ENCODE assay signal across 19 cellular contexts in genomic region chr10:117747636-117748035, GRCh38.
DNase-seq lines count a peak whose midpoint lies in the region; ATAC-seq and TF ChIP-seq lines count a peak whose summit lies in the region.
"Had no signal": no experiment of that assay in that cellular context is flagged by ENCODE, and none has a peak within 500 bp of the region (broad histone marks: within the 10 kb centered on the region; RNA-seq: fewer than 3 reads in every experiment).

No MANE protein-coding gene starts in this region.

- H3K9me3 Mint-ChIP-seq in nephron progenitor cell = no peaks in the 10 kb centered on the region
- no peaks in the 10 kb centered on the region for H3K9me3 Mint-ChIP-seq in osteocyte (ENCODE audit: unreplicated experiment)
- H3K9me3 Mint-ChIP-seq: CD4-positive, alpha-beta T cell; CD8-positive, alpha-beta T cell had no signal

- no peaks in the 10 kb centered on the region for H3K4me1 ChIP-seq in right atrium auricular region
- H3K4me1 ChIP-seq in left ventricle myocardium inferior = no peaks in the 10 kb centered on the region
- H3K4me1 ChIP-seq: A549; BLaER1 treated with 17β-estradiol and CSF1 and Interleukin-3, amounts not matched to agents 10 nM and 100 nM; Caco-2 had no signal

- H3K27ac Mint-ChIP-seq in nephron progenitor cell (peak overlapping the region; percentile 66), osteocyte (ENCODE audit: unreplicated experiment) (no peak overlapping the region)
- H3K27ac Mint-ChIP-seq: B cell; CD4-positive, alpha-beta T cell; CD8-positive, alpha-beta T cell had no signal

- peaks cover 20% of the 10 kb centered on the region for H3K27me3 Mint-ChIP-seq in nephron progenitor cell (ENCODE audit: low read depth, poor library complexity)
- H3K27me3 Mint-ChIP-seq in osteocyte (ENCODE audit: unreplicated experiment) = no peaks in the 10 kb centered on the region
- H3K27me3 Mint-ChIP-seq: CD4-positive, alpha-beta T cell had no signal

- H3K27ac ChIP-seq in right atrium auricular region (no peak overlapping the region), left ventricle myocardium inferior (replicated peaks) (no peak overlapping the region), coronary artery (no peak overlapping the region)
- H3K27ac ChIP-seq: 22Rv1; A549; BLaER1 treated with 17β-estradiol and CSF1 and Interleukin-3, amounts not matched to agents 10 nM and 100 nM; C4-2B had no signal

- H3K4me3 ChIP-seq in right atrium auricular region = no peak overlapping the region
- no peak overlapping the region for H3K4me3 ChIP-seq in left ventricle myocardium inferior
- H3K4me3 ChIP-seq in coronary artery = no peak overlapping the region
- H3K4me3 ChIP-seq: A549; BLaER1 treated with 17β-estradiol and CSF1 and Interleukin-3, amounts not matched to agents 10 nM and 100 nM had no signal

- no peaks in the 10 kb centered on the region for H3K27me3 ChIP-seq in right atrium auricular region
- peaks cover 47% of the 10 kb centered on the region for H3K27me3 ChIP-seq in left ventricle myocardium inferior (ENCODE audit: low read depth)
- H3K27me3 ChIP-seq: BLaER1 treated with 17β-estradiol and CSF1 and Interleukin-3, amounts not matched to agents 10 nM and 100 nM had no signal

- H3K9me3 ChIP-seq in right atrium auricular region (no peaks in the 10 kb centered on the region), left ventricle myocardium inferior (replicated peaks) (peaks cover 4% of the 10 kb centered on the region)
- H3K9me3 ChIP-seq: A549; BLaER1 treated with 17β-estradiol and CSF1 and Interleukin-3, amounts not matched to agents 10 nM and 100 nM; Caco-2 had no signal

- intact Hi-C loops in left ventricle myocardium inferior (cut with micrococcal nuclease) = no loop called here

- H3K36me3 Mint-ChIP-seq in nephron progenitor cell (ENCODE audit: low read depth) (no peaks in the 10 kb centered on the region), osteocyte (ENCODE audit: unreplicated experiment) (no peaks in the 10 kb centered on the region)
- H3K36me3 Mint-ChIP-seq: CD8-positive, alpha-beta T cell had no signal

- H3K4me1 Mint-ChIP-seq in nephron progenitor cell (no peaks in the 10 kb centered on the region), osteocyte (ENCODE audit: unreplicated experiment) (no peaks in the 10 kb centered on the region)
- H3K4me1 Mint-ChIP-seq: B cell had no signal

- H3K36me3 ChIP-seq in right atrium auricular region = no peaks in the 10 kb centered on the region
- no peaks in the 10 kb centered on the region for H3K36me3 ChIP-seq in left ventricle myocardium inferior
- H3K36me3 ChIP-seq: BLaER1 treated with 17β-estradiol and CSF1 and Interleukin-3, amounts not matched to agents 10 nM and 100 nM had no signal

- H3K4me3 Mint-ChIP-seq in nephron progenitor cell = no peak overlapping the region
- no peak overlapping the region for H3K4me3 Mint-ChIP-seq in osteocyte (ENCODE audit: unreplicated experiment)
- H3K4me3 Mint-ChIP-seq: B cell; CD4-positive, alpha-beta T cell; CD8-positive, alpha-beta T cell had no signal

- no peak for ATAC-seq in HG02798 (IDR thresholded peaks at IDR 0.05; ENCODE audit: poor library complexity, unreplicated experiment)
- ATAC-seq in GM18870 (IDR thresholded peaks at IDR 0.05; ENCODE audit: unreplicated experiment) = no peak
- ATAC-seq: A549; CD8-positive, alpha-beta T cell had no signal

- no peak for TF ChIP-seq CTCF in right atrium auricular region (IDR thresholded peaks at IDR 0.05)
- no peak for TF ChIP-seq CTCF in left ventricle myocardium inferior (IDR thresholded peaks at IDR 0.05; ENCODE audit: borderline replicate concordance)
- no peak for TF ChIP-seq CTCF in nephron progenitor cell (IDR thresholded peaks at IDR 0.05)
- no peak for TF ChIP-seq CTCF in osteocyte (IDR thresholded peaks at IDR 0.05)
- no peak for TF ChIP-seq CTCF in coronary artery (IDR thresholded peaks at IDR 0.05)

- DNase-seq in right atrium auricular region (ENCODE audit: low spot score) (peak; percentile 48), left ventricle myocardium inferior (no peak), nephron progenitor cell (no peak), osteocyte (ENCODE audit: extremely low spot score, unreplicated experiment) (peak; percentile 71), coronary artery (ENCODE audit: low spot score) (no peak)
- DNase-seq: AML-193; Caco-2; Calu3; CD4-positive, alpha-beta T cell; CD8-positive, alpha-beta T cell; DMS79 treated with DMSO at 0.1 percent for 48 hours; GF-D8 had no signal

Comparison
In these comparisons a context has a peak if more than half of its experiments do, and no peak if none do; other contexts are left out.
1. DNase-seq: peak in right atrium auricular region (single experiment) and osteocyte (single experiment); none in left ventricle myocardium inferior (single experiment), nephron progenitor cell (single experiment) and coronary artery (single experiment).